In the genomic region with DNA sequence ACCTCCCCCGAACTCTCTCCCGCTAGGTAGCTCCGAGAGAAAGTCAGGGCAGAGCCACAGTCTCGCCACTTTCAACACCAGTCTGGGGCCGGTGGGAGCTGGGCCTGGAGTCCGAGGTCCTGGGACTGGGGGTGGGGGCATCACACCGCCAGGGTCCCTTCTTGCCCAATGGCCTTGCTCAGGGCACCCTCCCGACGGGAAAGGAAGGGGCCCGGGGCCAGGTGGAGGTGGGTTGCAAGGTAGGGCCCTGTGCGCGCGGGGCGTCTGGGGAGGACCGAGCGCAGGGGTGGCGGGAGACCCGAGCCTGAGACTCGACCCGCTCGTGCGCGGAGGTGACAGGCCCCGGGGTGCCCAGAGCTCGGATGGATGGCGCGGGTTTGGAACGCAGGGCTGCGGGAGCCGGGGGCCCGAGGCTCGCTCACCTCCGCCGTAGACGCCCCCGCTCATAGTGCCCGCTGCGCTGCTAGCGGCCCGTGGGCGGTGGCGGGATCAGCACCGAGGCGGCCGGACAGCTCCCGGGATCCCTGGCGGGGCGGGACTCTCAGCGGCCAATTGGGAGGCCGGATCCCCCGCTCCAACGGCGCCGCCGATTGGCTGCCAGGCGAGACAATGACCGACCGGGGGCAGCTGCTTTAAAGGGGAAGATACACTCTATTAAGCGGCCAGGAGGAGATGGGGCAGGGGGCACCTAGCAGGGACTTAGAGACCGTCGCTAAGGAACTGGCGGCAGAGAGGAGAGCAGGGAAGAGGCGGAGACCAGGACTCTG, we compare ENCODE assay signal across 8 cellular contexts. TPM values are rescaled to one million over a fixed set of nuclear protein-coding genes. Genes with fewer than 3 reads are reported as not detected.
DNase-seq lines count a peak whose midpoint lies in the region; ATAC-seq and TF ChIP-seq lines count a peak whose summit lies in the region.

A gene (minus strand): TSS at position 541 of the 767 bp plus-strand sequence. CDS start 94 bp downstream, at position 447.

- H3K9me3 Mint-ChIP-seq in CD4-positive, alpha-beta memory T cell = peaks cover 0 to 4% (median 1%) of the 10 kb centered on the region in 8 donors
- H3K9me3 Mint-ChIP-seq in T-helper 2 cell treated with Interferon-gamma antibody and Interleukin-4, amounts not matched to agents 5 μg/mL and 100 μg/mL, for 36 hours = no peaks in the 10 kb centered on the region
- H3K9me3 Mint-ChIP-seq in memory B cell = no peaks in the 10 kb centered on the region

- CTCF ChIA-PET in CD4-positive, alpha-beta memory T cell (lab: Charles Lee; ENCODE audit: partially characterized antibody) = no interaction called here

- DNase-seq in CD4-positive, alpha-beta memory T cell = peak in 4 of 5 donors; percentile 31 to 56 (median 50)
- DNase-seq in NCI-H128 (lab: John Stamatoyannopoulos, UW; ENCODE audit: unreplicated experiment) (peak; percentile 78), choroid plexus epithelial cell (ENCODE audit: low read depth) (peak; percentile 39), memory B cell (ENCODE audit: low spot score in 2 of 2) (peak in 1 of 2 donors; percentile 35)
- DNase-seq in T-helper 2 cell treated with Interferon-gamma antibody and Interleukin-4, amounts not matched to agents 5 μg/mL and 100 μg/mL, for 36 hours (ENCODE audit: low spot score) = peak; percentile 71

- no peaks in the 10 kb centered on the region for H3K36me3 Mint-ChIP-seq in CD4-positive, alpha-beta memory T cell
- no peaks in the 10 kb centered on the region for H3K36me3 Mint-ChIP-seq in T-helper 2 cell treated with Interferon-gamma antibody and Interleukin-4, amounts not matched to agents 5 μg/mL and 100 μg/mL, for 36 hours (ENCODE audit: low read depth)
- H3K36me3 Mint-ChIP-seq in memory B cell = peaks cover 6% of the 10 kb centered on the region

- no peak within 1 kb of the TSS for H3K4me3 ChIP-seq in CD4-positive, alpha-beta memory T cell (ENCODE audit: low read length in 2 of 2)
- H3K4me3 ChIP-seq in choroid plexus epithelial cell (ENCODE audit: low read depth, low read length) = no peak within 1 kb of the TSS

- POLR2A ChIA-PET in CD4-positive, alpha-beta memory T cell (lab: Charles Lee; ENCODE audit: partially characterized antibody) = no interaction called here

- H3K27me3 ChIP-seq in CD4-positive, alpha-beta memory T cell (ENCODE audit: insufficient read depth, low read length) = peaks cover 20% of the 10 kb centered on the region

- H3K36me3 ChIP-seq in CD4-positive, alpha-beta memory T cell (ENCODE audit: insufficient read depth, low read length) = no peaks in the 10 kb centered on the region

- no peaks in the 10 kb centered on the region for H3K4me1 ChIP-seq in CD4-positive, alpha-beta memory T cell (ENCODE audit: insufficient read depth, low read length)

- H3K4me3 Mint-ChIP-seq in CD4-positive, alpha-beta memory T cell = peak within 1 kb of the TSS in 1 of 8 donors; percentile 48
- no peak within 1 kb of the TSS for H3K4me3 Mint-ChIP-seq in T-helper 2 cell treated with Interferon-gamma antibody and Interleukin-4, amounts not matched to agents 5 μg/mL and 100 μg/mL, for 36 hours
- H3K4me3 Mint-ChIP-seq in memory B cell = no peak within 1 kb of the TSS

- peaks cover 25% of the 10 kb centered on the region in 2 donors for H3K27me3 Mint-ChIP-seq in CD4-positive, alpha-beta memory T cell
- peaks cover 30% of the 10 kb centered on the region for H3K27me3 Mint-ChIP-seq in T-helper 2 cell treated with Interferon-gamma antibody and Interleukin-4, amounts not matched to agents 5 μg/mL and 100 μg/mL, for 36 hours (ENCODE audit: low read depth)
- H3K27me3 Mint-ChIP-seq in memory B cell = peaks cover 22% of the 10 kb centered on the region

- no peaks in the 10 kb centered on the region for H3K9me3 ChIP-seq in CD4-positive, alpha-beta memory T cell (ENCODE audit: control insufficient read depth in 1 of 2, low read length in 2 of 2)

- TF ChIP-seq CTCF in choroid plexus epithelial cell (conservative IDR thresholded peaks at IDR 0.05; ENCODE audit: low read depth, low read length) = no peak

- H3K4me1 Mint-ChIP-seq in CD4-positive, alpha-beta memory T cell = peaks cover 0 to 8% (median 3%) of the 10 kb centered on the region in 4 donors
- H3K4me1 Mint-ChIP-seq in T-helper 2 cell treated with Interferon-gamma antibody and Interleukin-4, amounts not matched to agents 5 μg/mL and 100 μg/mL, for 36 hours (ENCODE audit: low read depth) = no peaks in the 10 kb centered on the region
- H3K4me1 Mint-ChIP-seq in memory B cell = peaks cover 2% of the 10 kb centered on the region

- intact Hi-C loops in CD4-positive, alpha-beta memory T cell (cut with micrococcal nuclease) = no loop called here

- H3K27ac Mint-ChIP-seq in CD4-positive, alpha-beta memory T cell = no peak within 1 kb of the TSS
- no peak within 1 kb of the TSS for H3K27ac Mint-ChIP-seq in T-helper 2 cell treated with Interferon-gamma antibody and Interleukin-4, amounts not matched to agents 5 μg/mL and 100 μg/mL, for 36 hours
- H3K27ac Mint-ChIP-seq in memory B cell = no peak within 1 kb of the TSS

- ATAC-seq in memory B cell (ENCODE audit: low read depth) (peak; percentile 34), HG03097 (IDR thresholded peaks at IDR 0.05; ENCODE audit: low FRiP score, unreplicated experiment) (no peak), HG02885 (IDR thresholded peaks at IDR 0.05; ENCODE audit: poor library complexity, unreplicated experiment) (no peak)

- H3K27ac ChIP-seq in CD4-positive, alpha-beta memory T cell (ENCODE audit: low read depth, low read length) = no peak within 1 kb of the TSS
- no peak within 1 kb of the TSS for H3K27ac ChIP-seq in temporal lobe (ENCODE audit: low read depth, low read length)

RNA-seq across cellular contexts. Expression of the gene that starts here (rescaled TPM):
- total RNA-seq in CD4-positive, alpha-beta memory T cell = not detected
- polyA plus RNA-seq in CD4-positive, alpha-beta memory T cell = not detected
- 99.6 TPM for total RNA-seq in temporal lobe

Comparison
In these comparisons a context has a peak if more than half of its experiments do, and no peak if none do; other contexts are left out.
1. RNA of the gene that starts here (total RNA-seq): 99.6 TPM in temporal lobe (single experiment); not detected in CD4-positive, alpha-beta memory T cell; every median in the first group is over 10 times any median in the second.
2. Peak in DNase-seq in CD4-positive, alpha-beta memory T cell; RNA of the gene not detected or under 1 TPM.